8 cellular contexts compared by ENCODE assay signal in the genomic region with DNA sequence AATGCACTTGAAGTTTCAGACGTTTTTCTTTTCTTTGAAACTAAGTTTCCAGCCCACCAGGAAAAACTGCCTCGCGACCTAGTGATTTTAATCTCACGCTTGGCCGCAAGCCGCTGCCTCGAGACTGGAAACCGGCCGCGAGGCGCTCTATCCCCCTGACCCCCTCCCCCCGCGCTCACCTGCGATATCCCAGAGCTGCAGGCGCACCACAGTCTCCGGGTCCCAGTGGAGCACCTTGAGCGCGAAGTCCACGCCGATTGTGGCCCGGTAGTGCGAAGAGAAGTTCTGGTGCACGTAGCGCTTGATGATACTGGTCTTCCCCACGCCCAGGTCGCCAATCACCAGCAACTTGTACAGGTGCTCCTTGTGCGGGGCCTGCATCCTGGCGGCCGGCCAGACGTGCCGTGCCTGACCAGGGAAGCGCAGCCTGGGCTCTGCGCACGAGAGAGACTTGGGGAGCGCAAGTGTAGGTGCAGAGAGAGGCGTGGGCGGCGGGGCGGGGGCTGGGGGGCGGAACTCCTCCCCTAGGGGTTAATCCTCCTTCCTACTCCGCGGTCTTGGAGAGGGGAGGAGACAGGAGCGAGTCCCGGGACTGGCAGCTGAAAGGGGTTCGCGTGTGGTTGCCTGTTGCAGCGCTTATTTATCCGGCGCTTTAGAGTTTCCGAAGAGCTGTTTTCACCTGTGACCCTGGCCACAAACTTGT. TPM values are rescaled to one million over a fixed set of nuclear protein-coding genes. Genes with fewer than 3 reads are reported as not detected.
A peak's percentile ranks its signal among the peaks of the same experiment; 100 is the strongest.
DNase-seq lines count a peak whose midpoint lies in the region; ATAC-seq and TF ChIP-seq lines count a peak whose summit lies in the region.

A gene (minus strand): TSS at position 440 of the 703 bp plus-strand sequence. CDS start 59 bp downstream, at position 381.

- peak; percentile 91 for DNase-seq in H9
- DNase-seq in NCI-H526 treated with DMSO at 0.1 percent for 48 hours (lab: John Stamatoyannopoulos, UW) = peak; percentile 83
- no peak for DNase-seq in astrocyte of the cerebellum (ENCODE audit: low read depth)
- peak; percentile 85 for DNase-seq in iPS-NIHi7 (ENCODE audit: extremely low spot score)
- DNase-seq in stimulated activated CD4-positive, alpha-beta T cell treated with anti-CD3 and anti-CD28 coated beads, Interleukin-12 subunit alpha, Interleukin-12 subunit beta, amount 100 ng/mL, for 4 hours = peak; percentile 16
- DNase-seq in G401 (ENCODE audit: low spot score) = no peak

- no peak within 1 kb of the TSS for H2AK5ac ChIP-seq in H9 (ENCODE audit: insufficient read length, low read length)

- no peaks in the 10 kb centered on the region for H3K9me3 ChIP-seq in H9 (ENCODE audit: control insufficient read depth, low read depth, low read length)

- H3K4me1 ChIP-seq in H9 (ENCODE audit: insufficient read depth, low read length) = peaks cover 2% of the 10 kb centered on the region; the same call in 1 of the 2 replicates

- H3K27ac Mint-ChIP-seq in H9 = peak within 1 kb of the TSS in 1 of 3 experiments; percentile 81; a peak in 2 of 7 replicates

- 0 out of 7 replicates have a peak, but pooled peaks cover 0 to 2% (median 0%) of the 10 kb centered on the region in 3 experiments for H3K36me3 Mint-ChIP-seq in H9 (ENCODE audit: insufficient read depth in 1 of 3, low read depth in 3 of 3)

- peak within 1 kb of the TSS; percentile 81 for H2AFZ ChIP-seq in H9 (ENCODE audit: low read length)

- H3K4me3 Mint-ChIP-seq in H9 = peak within 1 kb of the TSS; percentile 81 to 83

- H3K4ac ChIP-seq in H9 (ENCODE audit: low read depth, low read length) = no peak within 1 kb of the TSS

- peak within 1 kb of the TSS; percentile 43 for H3K4me3 ChIP-seq in GM12875 (ENCODE audit: low read depth, low read length)
- H3K4me3 ChIP-seq in astrocyte of the cerebellum (ENCODE audit: low read depth, low read length) = peak within 1 kb of the TSS; percentile 53

- peak within 1 kb of the TSS; percentile 52 for H3K18ac ChIP-seq in H9 (ENCODE audit: insufficient read length, low read depth, low read length)

- peaks cover 3% of the 10 kb centered on the region for H3K27me3 Mint-ChIP-seq in H9 (ENCODE audit: low read depth)

- H4K91ac ChIP-seq in H9 (ENCODE audit: insufficient read length, low read depth, low read length) = no peak within 1 kb of the TSS

- H4K8ac ChIP-seq in H9 (replicated peaks; ENCODE audit: insufficient read length, low read depth, low read length) = no peak within 1 kb of the TSS

- no CpG with 5 or more reads among the region's 50 CpGs for WGBS in H9 (ENCODE audit: extremely low coverage, insufficient read length, low lambda C conversion rate)

- no peaks in the 10 kb centered on the region for H3K27me3 ChIP-seq in H9 (ENCODE audit: insufficient read depth, low read length)

- no peak within 1 kb of the TSS for H3K23ac ChIP-seq in H9 (ENCODE audit: insufficient read length, low read depth, low read length)

- no peak within 1 kb of the TSS for H2BK5ac ChIP-seq in H9 (ENCODE audit: insufficient read length, low read length)

- H3K14ac ChIP-seq in H9 (ENCODE audit: insufficient read depth, low read length) = peak within 1 kb of the TSS; percentile 90

- no peaks in the 10 kb centered on the region for H4K20me1 ChIP-seq in H9 (ENCODE audit: control insufficient read depth, insufficient read depth, insufficient read length)

- ATAC-seq in GM18519 (IDR thresholded peaks at IDR 0.05; ENCODE audit: low FRiP score, unreplicated experiment) = no peak

- peaks cover 28 to 30% of the 10 kb centered on the region in 2 experiments for H3K4me1 Mint-ChIP-seq in H9

- no peak within 1 kb of the TSS for H3K27ac ChIP-seq in H9 (ENCODE audit: insufficient read length, low read depth, low read length)

- H3K79me2 ChIP-seq in H9 (ENCODE audit: insufficient read depth, low read length) = no peaks in the 10 kb centered on the region

- no peak for TF ChIP-seq CTCF in GM12875 (IDR thresholded peaks at IDR 0.05; ENCODE audit: borderline replicate concordance, insufficient read depth, low read depth, low read length)
- no peak for TF ChIP-seq CTCF in H9 (conservative IDR thresholded peaks at IDR 0.05)
- no peak for TF ChIP-seq CTCF in astrocyte of the cerebellum (IDR thresholded peaks at IDR 0.05; ENCODE audit: low read depth, low read length, missing control alignments)

- peak within 1 kb of the TSS; percentile 86 for H3K4me2 ChIP-seq in H9 (ENCODE audit: insufficient read depth, insufficient read length, low read length)

- H3K56ac ChIP-seq in H9 (ENCODE audit: insufficient read length, low read depth, low read length) = no peak within 1 kb of the TSS

- no peaks in the 10 kb centered on the region for H3K9me3 Mint-ChIP-seq in H9

- H3K23me2 ChIP-seq in H9 (ENCODE audit: insufficient read length, low read depth, low read length, poor library complexity, severe bottlenecking) = peaks cover 13% of the 10 kb centered on the region

- peak within 1 kb of the TSS; percentile 40 for H3K9ac ChIP-seq in H9 (ENCODE audit: extremely low read depth, insufficient read length, low read length)

- H2BK120ac ChIP-seq in H9 (ENCODE audit: low read depth, low read length, poor library complexity, severe bottlenecking) = no peak within 1 kb of the TSS

- no peak within 1 kb of the TSS for H3T11ph ChIP-seq in H9 (ENCODE audit: low read length)

- in situ Hi-C loops in astrocyte of the cerebellum (cut with HindIII; ENCODE audit: low sequenced_read_pairs) (no loop called here), G401 (cut with HindIII; ENCODE audit: low sequenced_read_pairs) (no loop called here)

- H4K5ac ChIP-seq in H9 (ENCODE audit: insufficient read length, low read depth, low read length) = no peak within 1 kb of the TSS

- no peaks in the 10 kb centered on the region for H3K79me1 ChIP-seq in H9 (ENCODE audit: insufficient read depth, low read depth, low read length, poor library complexity, severe bottlenecking)

- H2BK12ac ChIP-seq in H9 (ENCODE audit: insufficient read length, low read depth, low read length) = no peak within 1 kb of the TSS

- peak within 1 kb of the TSS; percentile 83 for H2BK20ac ChIP-seq in H9 (ENCODE audit: low read depth, low read length, poor library complexity, severe bottlenecking)

- no peak within 1 kb of the TSS for H2BK15ac ChIP-seq in H9 (ENCODE audit: low read depth, low read length)

RNA-seq across cellular contexts. Expression of the gene that starts here (rescaled TPM):
- total RNA-seq in H9 (2021) = 18.7 and 19.3 TPM in 2 replicates
- total RNA-seq in G401 (2014; rRNA removed; shearing (Covaris generic)) = 0.17 TPM in 1 of 2 replicates, not detected in the other

Comparison
In these comparisons a context has a peak if more than half of its experiments do, and no peak if none do; other contexts are left out.
1. RNA of the gene that starts here (total RNA-seq): 18.7 to 19.3 TPM in H9; 0.17 TPM in G401; every median in the first group is over 10 times any median in the second.
2. DNase-seq: peak in H9 (single experiment), NCI-H526 treated with DMSO at 0.1 percent for 48 hours (single experiment), iPS-NIHi7 (single experiment) and stimulated activated CD4-positive, alpha-beta T cell treated with anti-CD3 and anti-CD28 coated beads, Interleukin-12 subunit alpha, Interleukin-12 subunit beta, amount 100 ng/mL, for 4 hours (single experiment); none in astrocyte of the cerebellum (single experiment) and G401 (single experiment).